ENCODE assay signal across 20 cellular contexts in genomic region chr22:43919106-43919965, GRCh38. TPM values are rescaled to one million over a fixed set of nuclear protein-coding genes. Genes with fewer than 3 reads are reported as not detected.
DNase-seq lines count a peak whose midpoint lies in the region; TF ChIP-seq lines count a peak whose summit lies in the region.
"Had no signal": no experiment of that assay in that cellular context is flagged by ENCODE, and none has a peak within 500 bp of the region (broad histone marks: within the 10 kb centered on the region; RNA-seq: fewer than 3 reads in every experiment).

No MANE protein-coding gene starts in this region.

- intact Hi-C loops in Calu3 (cut with micrococcal nuclease; ENCODE audit: unreplicated experiment): no loop called here

- no peaks in the 10 kb centered on the region for H3K27me3 ChIP-seq in HAP-1 (ENCODE audit: low read depth)

- no TSS peak for BruUV-seq in Calu3 (replicated peaks; lab: Mats Ljungman, UMichigan)

- H3K4me1 Mint-ChIP-seq in Calu3 (ENCODE audit: low read depth, unreplicated experiment): peaks cover 41% of the 10 kb centered on the region

- H3K27ac Mint-ChIP-seq in Calu3 (ENCODE audit: unreplicated experiment): peak overlapping the region; percentile 75
- H3K27ac Mint-ChIP-seq: activated T-helper 2 cell treated with anti-CD3 and anti-CD28 coated beads, Interferon-gamma antibody, Interleukin-2, Interleukin-4, amounts not matched to agents 10 μg/mL and 5 μg/mL and 100 μg/mL, durations not matched to agents 14 hours and 24 hours and 36 hours; H9; immature natural killer cell; memory B cell; nephron progenitor cell; T-helper 1 cell treated with Interleukin-12 subunit alpha and Interleukin-12 subunit beta and Interleukin-4 antibody, amounts not matched to agents 30 μg/mL and 1 μg/mL, for 36 hours had no signal

- no peaks in the 10 kb centered on the region for H3K9me3 ChIP-seq in HAP-1

- no peak for TF ChIP-seq CTCF in Calu3 (IDR thresholded peaks at IDR 0.05; ENCODE audit: unreplicated experiment)
- TF ChIP-seq CTCF in choroid plexus epithelial cell (conservative IDR thresholded peaks at IDR 0.05; ENCODE audit: low read depth, low read length): no peak
- no peak for TF ChIP-seq CTCF in GM10266 (IDR thresholded peaks at IDR 0.05; ENCODE audit: control insufficient read depth, insufficient read depth, low read depth, missing control alignments)

- in situ Hi-C loops in HAP-1 (cut with MboI; ENCODE audit: low sequenced_read_pairs): no loop called here

- no peaks in the 10 kb centered on the region for H3K36me3 ChIP-seq in HAP-1 (replicated peaks)

- H3K36me3 Mint-ChIP-seq in Calu3 (ENCODE audit: insufficient read depth, unreplicated experiment): peaks cover 18% of the 10 kb centered on the region
- H3K36me3 Mint-ChIP-seq: immature natural killer cell had no signal

- no peaks in the 10 kb centered on the region for H3K9me3 Mint-ChIP-seq in Calu3 (ENCODE audit: low read depth, unreplicated experiment)
- H3K9me3 Mint-ChIP-seq: activated T-helper 2 cell treated with anti-CD3 and anti-CD28 coated beads, Interferon-gamma antibody, Interleukin-2, Interleukin-4, amounts not matched to agents 10 μg/mL and 5 μg/mL and 100 μg/mL, durations not matched to agents 14 hours and 24 hours and 36 hours; immature natural killer cell; memory B cell; nephron progenitor cell; T-helper 1 cell treated with Interleukin-12 subunit alpha and Interleukin-12 subunit beta and Interleukin-4 antibody, amounts not matched to agents 30 μg/mL and 1 μg/mL, for 36 hours had no signal

- H3K4me3 ChIP-seq in choroid plexus epithelial cell (ENCODE audit: low read depth, low read length): no peak overlapping the region
- H3K4me3 ChIP-seq in HAP-1: no peak overlapping the region

- peaks cover under 1% of the 10 kb centered on the region for H3K27me3 Mint-ChIP-seq in Calu3 (ENCODE audit: unreplicated experiment)

- peaks cover 3% of the 10 kb centered on the region for H3K4me1 ChIP-seq in HAP-1

- peak overlapping the region; percentile 26 for H3K4me3 Mint-ChIP-seq in Calu3 (ENCODE audit: low read depth, unreplicated experiment)
- H3K4me3 Mint-ChIP-seq: H9; immature natural killer cell; memory B cell; nephron progenitor cell; T-helper 1 cell treated with Interleukin-12 subunit alpha and Interleukin-12 subunit beta and Interleukin-4 antibody, amounts not matched to agents 30 μg/mL and 1 μg/mL, for 36 hours had no signal

- DNase-seq in Calu3 (no peak), M059J (ENCODE audit: low read depth) (peak; percentile 85), choroid plexus epithelial cell (ENCODE audit: low read depth) (peak; percentile 40), myocyte (ENCODE audit: low read depth) (peak; percentile 48), HAP-1 (ENCODE audit: low spot score in 2 of 2) (no peak), GM10266 (ENCODE audit: extremely low spot score) (no peak), NCI-H1048 (lab: John Stamatoyannopoulos, UW) (no peak), UCSD-AML1 (lab: John Stamatoyannopoulos, UW; ENCODE audit: unreplicated experiment) (no peak)
- DNase-seq: amniotic stem cell, COR-L47, GF-D8, H9, immature natural killer cell, NCI-H2029 treated with DMSO at 0.1 percent for 48 hours, NCI-H748 treated with DMSO at 0.1 percent for 48 hours, nephron progenitor cell had no signal

- CTCF ChIA-PET in Calu3 (lab: Charles Lee): no interaction called here

RNA-seq across cellular contexts. Expression of gene PNPLA3, which starts 4.3 kb away (rescaled TPM):
- total RNA-seq in Calu3 (2022): 8.0 and 9.5 TPM in 2 replicates
- 9.4 and 11.8 TPM in 2 replicates for total RNA-seq in M059J (2014; rRNA removed; shearing (Covaris generic))
- total RNA-seq in myocyte: 25.0 and 34.5 TPM in 2 replicates
- polyA plus RNA-seq in myocyte (2012): 28.4 TPM
- polyA plus RNA-seq: immature natural killer cell had no signal

RNA-seq across cellular contexts. Expression of gene PNPLA5, which starts 27.5 kb away (rescaled TPM):
- total RNA-seq in Calu3 (2022) (not detected in 2 replicates), myocyte (not detected in 2 replicates)
- total RNA-seq in M059J (2014; rRNA removed; shearing (Covaris generic)): 0.05 TPM in 1 of 2 replicates, not detected in the other
- polyA plus RNA-seq in myocyte (2012): 0.13 TPM
- total RNA-seq: activated T-helper 2 cell treated with anti-CD3 and anti-CD28 coated beads, Interferon-gamma antibody, Interleukin-2, Interleukin-4, amounts not matched to agents 10 μg/mL and 5 μg/mL and 100 μg/mL, durations not matched to agents 14 hours and 24 hours and 36 hours; glomerular endothelial cell had no signal
- polyA plus RNA-seq: immature natural killer cell had no signal

RNA-seq across cellular contexts. Expression of gene SAMM50, which starts 35.9 kb away (rescaled TPM):
- total RNA-seq in Calu3 (2022): 47.0 and 55.3 TPM in 2 replicates
- total RNA-seq in M059J (2014; rRNA removed; shearing (Covaris generic)): 30.0 and 40.8 TPM in 2 replicates
- 32.6 and 34.8 TPM in 2 replicates for total RNA-seq in myocyte
- polyA plus RNA-seq in myocyte (2012): 42.9 TPM

RNA-seq across cellular contexts. Expression of gene SULT4A1, which starts 57.0 kb away (rescaled TPM):
- 7.9 and 9.1 TPM in 2 replicates for total RNA-seq in Calu3 (2022)
- not detected in 2 replicates for total RNA-seq in M059J (2014; rRNA removed; shearing (Covaris generic))
- 0.36 TPM in 1 of 2 replicates, not detected in the other for total RNA-seq in myocyte
- polyA plus RNA-seq in myocyte (2012): 0.20 TPM
- total RNA-seq: activated T-helper 2 cell treated with anti-CD3 and anti-CD28 coated beads, Interferon-gamma antibody, Interleukin-2, Interleukin-4, amounts not matched to agents 10 μg/mL and 5 μg/mL and 100 μg/mL, durations not matched to agents 14 hours and 24 hours and 36 hours had no signal
- polyA plus RNA-seq: immature natural killer cell had no signal

Comparison
In these comparisons a context has a peak if more than half of its experiments do, and no peak if none do; other contexts are left out.
1. DNase-seq: peak in M059J (single experiment), choroid plexus epithelial cell (single experiment) and myocyte (single experiment); none in Calu3 (single experiment), HAP-1 (0 of 2), GM10266 (single experiment), NCI-H1048 (single experiment) and UCSD-AML1 (single experiment).